Comparison of ENCODE assay signal across 8 cellular contexts in genomic region chr17:7132511-7133094, GRCh38. TPM values are rescaled to one million over a fixed set of nuclear protein-coding genes. Genes with fewer than 3 reads are reported as not detected.
DNase-seq lines count a peak whose midpoint lies in the region; ATAC-seq and TF ChIP-seq lines count a peak whose summit lies in the region.

No MANE protein-coding gene starts in this region.

- TF ChIP-seq CTCF in GM12864 (IDR thresholded peaks at IDR 0.05; ENCODE audit: low read depth, low read length, missing control alignments) (no peak), endodermal cell (conservative IDR thresholded peaks at IDR 0.05) (no peak), coronary artery (IDR thresholded peaks at IDR 0.05) (no peak)

- H3K27me3 Mint-ChIP-seq in endodermal cell (ENCODE audit: insufficient read depth), result peaks cover 13% of the 10 kb centered on the region

- no peaks in the 10 kb centered on the region for H3K4me1 ChIP-seq in endodermal cell (ENCODE audit: control insufficient read depth, insufficient read depth, low read length)

- H3K4me3 ChIP-seq in GM12864 (ENCODE audit: low read depth, low read length) (peak overlapping the region; percentile 29), endodermal cell (ENCODE audit: low read length) (peak overlapping the region; percentile 30), coronary artery (no peak overlapping the region)

- no peaks in the 10 kb centered on the region for H3K36me3 Mint-ChIP-seq in endodermal cell (ENCODE audit: low read depth)

- H3K27ac ChIP-seq in endodermal cell (ENCODE audit: low read depth, low read length) (peak overlapping the region; percentile 86), coronary artery (peak overlapping the region in 1 of 2 donors; percentile 71), caudate nucleus (ENCODE audit: low read depth, low read length) (no peak overlapping the region)

- ATAC-seq in HG02973 (IDR thresholded peaks at IDR 0.05; ENCODE audit: unreplicated experiment), result peak; percentile 53

- H3K36me3 ChIP-seq in endodermal cell (ENCODE audit: control insufficient read depth, insufficient read depth, low read length), result no peaks in the 10 kb centered on the region

- peaks cover 27% of the 10 kb centered on the region for H3K4me1 Mint-ChIP-seq in endodermal cell

- no peaks in the 10 kb centered on the region for H3K9me3 Mint-ChIP-seq in endodermal cell

- H3K9me3 ChIP-seq in endodermal cell (ENCODE audit: control insufficient read depth, low read length), result no peaks in the 10 kb centered on the region

- DNase-seq in GM12864 (ENCODE audit: low read depth) (peak; percentile 82), endodermal cell (peak; percentile 96), NCI-H1930 (lab: John Stamatoyannopoulos, UW) (no peak), coronary artery (ENCODE audit: low spot score) (no peak), caudate nucleus (lab: John Stamatoyannopoulos, UW) (no peak)
- peak; percentile 27 for DNase-seq in activated CD4-positive, alpha-beta T cell treated with anti-CD3 and anti-CD28 coated beads for 1 hour
- DNase-seq in stimulated activated CD4-positive, alpha-beta T cell treated with anti-CD3 and anti-CD28 coated beads, Interleukin-15, amount 100 ng/mL, for 48 hours (ENCODE audit: low read depth in 2 of 2), result peak; percentile 16 to 41

- 0 to 3% methylated on average over 1 to 7 of the region's 7 CpGs for WGBS in endodermal cell (ENCODE audit: insufficient coverage in 1 of 2, insufficient read length in 1 of 2), 2 experiments

- H3K9ac ChIP-seq in endodermal cell (ENCODE audit: extremely low read depth, low read length, poor library complexity, severe bottlenecking), result peak overlapping the region; percentile 70

- H3K4me3 Mint-ChIP-seq in endodermal cell, result peak overlapping the region; percentile 38

- H3K27me3 ChIP-seq in endodermal cell (ENCODE audit: control insufficient read depth, insufficient read depth, low read length, poor library complexity, severe bottlenecking), result no peaks in the 10 kb centered on the region

- H3K27ac Mint-ChIP-seq in endodermal cell, result peak overlapping the region; percentile 98

RNA-seq across cellular contexts. Expression of gene ASGR2, which starts 18.0 kb away (rescaled TPM):
- under 1 TPM in 1 of 2 donors, not detected in 1; 0.44 TPM for total RNA-seq in endodermal cell
- polyA plus RNA-seq in endodermal cell (2013, experiment 1 of 2), result 0.46 TPM
- polyA plus RNA-seq in endodermal cell (2013, experiment 2 of 2), result 0.41 TPM

RNA-seq across cellular contexts. Expression of gene ASGR1, which starts 46.6 kb away (rescaled TPM):
- total RNA-seq in endodermal cell, result 10 to 100 TPM in 1 of 2 donors, 1 to 10 TPM in 1; 6.8 to 14.2 TPM
- polyA plus RNA-seq in endodermal cell (2013, experiment 1 of 2), result 16.5 TPM
- 17.6 TPM for polyA plus RNA-seq in endodermal cell (2013, experiment 2 of 2)

RNA-seq across cellular contexts. Expression of gene CLEC10A, which starts 52.6 kb away (rescaled TPM):
- total RNA-seq in endodermal cell, result not detected
- polyA plus RNA-seq in endodermal cell (2013, experiment 1 of 2), result 0.50 TPM
- 0.54 TPM for polyA plus RNA-seq in endodermal cell (2013, experiment 2 of 2)

Comparison
In these comparisons a context has a peak if more than half of its experiments do, and no peak if none do; other contexts are left out.
1. DNase-seq: peak in GM12864 (single experiment), activated CD4-positive, alpha-beta T cell treated with anti-CD3 and anti-CD28 coated beads for 1 hour (single experiment), endodermal cell (single experiment) and stimulated activated CD4-positive, alpha-beta T cell treated with anti-CD3 and anti-CD28 coated beads, Interleukin-15, amount 100 ng/mL, for 48 hours (2 of 2); none in NCI-H1930 (0 of 2), coronary artery (single experiment) and caudate nucleus (0 of 61).